30 cellular contexts compared by ENCODE assay signal in the genomic region with DNA sequence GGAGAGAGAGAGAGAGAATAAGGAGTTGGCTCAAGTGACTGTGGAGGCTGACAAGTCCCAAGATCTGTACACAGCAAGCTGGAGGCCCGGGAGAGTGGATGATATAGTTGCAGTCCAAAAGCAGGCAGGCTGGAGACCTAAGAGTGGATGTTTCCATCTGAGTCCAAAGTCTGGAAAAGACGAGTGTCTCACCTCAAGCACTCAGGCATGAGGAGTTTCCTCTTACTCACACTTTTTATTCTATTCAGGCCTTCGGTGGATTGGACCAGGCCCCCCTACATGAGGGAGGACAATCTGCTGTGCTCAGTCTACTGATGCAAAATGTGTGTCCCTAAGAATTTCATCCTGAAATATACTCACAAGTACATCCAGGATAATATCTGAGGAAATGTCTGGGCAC.
"Had no signal": no experiment of that assay in that cellular context is flagged by ENCODE, and none has a peak within 500 bp of the region (broad histone marks: within the 10 kb centered on the region; RNA-seq: fewer than 3 reads in every experiment).

No MANE protein-coding gene starts in this region.

- H3K9me3 Mint-ChIP-seq: activated CD4-positive, alpha-beta memory T cell treated with anti-CD3 and anti-CD28 coated beads for 36 hours; activated naive CD4-positive, alpha-beta T cell treated with anti-CD3 and anti-CD28 coated beads, Interleukin-2, amount 10 ng/mL, durations not matched to agents 7 days and 5 days; activated T-cell treated with anti-CD3 and anti-CD28 coated beads, Interleukin-2, amount 50 U/mL, for 4 hours; activated T-helper 1 cell treated with anti-CD3 and anti-CD28 coated beads, Interleukin-12 subunit alpha, Interleukin-12 subunit beta, Interleukin-2, Interleukin-4 antibody, amounts not matched to agents 30 ng/mL and 10 ng/mL and 1 ng/mL, durations not matched to agents 14 hours and 24 hours and 36 hours; central memory CD8-positive, alpha-beta T cell had no signal

- DNase-seq: activated CD4-positive, alpha-beta memory T cell treated with anti-CD3 and anti-CD28 coated beads for 36 hours; activated CD4-positive, alpha-beta T cell treated with anti-CD3 and anti-CD28 coated beads, Interleukin-2, amount 50 U/mL, for 1 hour; activated CD8-positive, alpha-beta memory T cell treated with anti-CD3 and anti-CD28 coated beads, Interleukin-2, amount 50 U/mL, for 4 hours; activated effector memory CD4-positive, alpha-beta T cell treated with Interleukin-2 at 50 U/mL for 16 hours; activated naive CD4-positive, alpha-beta T cell treated with anti-CD3 and anti-CD28 coated beads, Interleukin-2, amount 10 ng/mL, durations not matched to agents 7 days and 5 days; activated T-cell treated with anti-CD3 and anti-CD28 coated beads for 4 hours; activated T-cell treated with anti-CD3 and anti-CD28 coated beads, Interleukin-2, amount 50 U/mL, for 4 hours; amygdala; Karpas-422; KBM-7; NCI-H1105; NCI-H1417 treated with DMSO at 0.1 percent for 48 hours; NCI-H187 treated with DMSO at 0.1 percent for 48 hours; NCI-H2081 treated with DMSO at 0.1 percent for 48 hours; NCI-H345; NCI-H524 treated with DMSO at 0.1 percent for 48 hours; PC-3; Peyer's patch; SIG-M5; T-helper 1 cell; T-helper 2 cell; T-helper 9 cell had no signal

- H3K9me3 ChIP-seq: ascending aorta, Peyer's patch had no signal

- H3K4me3 ChIP-seq: ascending aorta, cardiac muscle cell, Peyer's patch had no signal

- H3K27ac ChIP-seq: ascending aorta, cardiac muscle cell, Peyer's patch, RWPE1 had no signal

- ATAC-seq: activated T-cell treated with anti-CD3 and anti-CD28 coated beads, Interleukin-2, amount 50 U/mL, for 4 hours; PC-3; Right ventricle myocardium inferior; SK-N-SH treated with all-trans-retinoic acid at 6 μM for 48 hours had no signal

- H3K4me3 Mint-ChIP-seq: activated CD4-positive, alpha-beta memory T cell treated with anti-CD3 and anti-CD28 coated beads for 36 hours; activated naive CD4-positive, alpha-beta T cell treated with anti-CD3 and anti-CD28 coated beads, Interleukin-2, amount 10 ng/mL, durations not matched to agents 7 days and 5 days; activated naive CD8-positive, alpha-beta T cell; activated T-cell treated with anti-CD3 and anti-CD28 coated beads, Interleukin-2, amount 50 U/mL, for 4 hours; activated T-helper 1 cell treated with anti-CD3 and anti-CD28 coated beads, Interleukin-12 subunit alpha, Interleukin-12 subunit beta, Interleukin-2, Interleukin-4 antibody, amounts not matched to agents 30 ng/mL and 10 ng/mL and 1 ng/mL, durations not matched to agents 14 hours and 24 hours and 36 hours; central memory CD8-positive, alpha-beta T cell had no signal

- H3K27ac Mint-ChIP-seq: activated CD4-positive, alpha-beta memory T cell treated with anti-CD3 and anti-CD28 coated beads for 36 hours; activated naive CD4-positive, alpha-beta T cell treated with anti-CD3 and anti-CD28 coated beads, Interleukin-2, amount 10 ng/mL, durations not matched to agents 7 days and 5 days; activated naive CD8-positive, alpha-beta T cell; activated T-helper 1 cell treated with anti-CD3 and anti-CD28 coated beads, Interleukin-12 subunit alpha, Interleukin-12 subunit beta, Interleukin-2, Interleukin-4 antibody, amounts not matched to agents 30 ng/mL and 10 ng/mL and 1 ng/mL, durations not matched to agents 14 hours and 24 hours and 36 hours had no signal

- H3K4me1 ChIP-seq: ascending aorta, Peyer's patch had no signal

- H3K36me3 ChIP-seq: ascending aorta, cardiac muscle cell, Peyer's patch had no signal

- H3K27me3 ChIP-seq: ascending aorta, cardiac muscle cell, Peyer's patch had no signal
